1 cellular context compared by ENCODE assay signal in genomic region chr9:96020300-96020821, GRCh38.
TF ChIP-seq lines count a peak whose summit lies in the region.

No MANE protein-coding gene starts in this region.

TF ChIP-seq in SK-N-SH, 30 proteins besides CTCF, POLR2A, EP300 and RAD21 (continued from another document):
- no peak for TF ChIP-seq PBX3 (IDR thresholded peaks at IDR 0.05)
- no peak for TF ChIP-seq FOXJ3 (CRISPR knock-in tag; IDR thresholded peaks at IDR 0.05)
- TF ChIP-seq RCOR1 (IDR thresholded peaks at IDR 0.05; ENCODE audit: low read length) = no peak
- no peak for TF ChIP-seq RXRA (IDR thresholded peaks at IDR 0.05; ENCODE audit: borderline replicate concordance, low read depth)
- TF ChIP-seq SMC3 (IDR thresholded peaks at IDR 0.05; ENCODE audit: low read depth, low read length) = no peak
